In the genomic region with DNA sequence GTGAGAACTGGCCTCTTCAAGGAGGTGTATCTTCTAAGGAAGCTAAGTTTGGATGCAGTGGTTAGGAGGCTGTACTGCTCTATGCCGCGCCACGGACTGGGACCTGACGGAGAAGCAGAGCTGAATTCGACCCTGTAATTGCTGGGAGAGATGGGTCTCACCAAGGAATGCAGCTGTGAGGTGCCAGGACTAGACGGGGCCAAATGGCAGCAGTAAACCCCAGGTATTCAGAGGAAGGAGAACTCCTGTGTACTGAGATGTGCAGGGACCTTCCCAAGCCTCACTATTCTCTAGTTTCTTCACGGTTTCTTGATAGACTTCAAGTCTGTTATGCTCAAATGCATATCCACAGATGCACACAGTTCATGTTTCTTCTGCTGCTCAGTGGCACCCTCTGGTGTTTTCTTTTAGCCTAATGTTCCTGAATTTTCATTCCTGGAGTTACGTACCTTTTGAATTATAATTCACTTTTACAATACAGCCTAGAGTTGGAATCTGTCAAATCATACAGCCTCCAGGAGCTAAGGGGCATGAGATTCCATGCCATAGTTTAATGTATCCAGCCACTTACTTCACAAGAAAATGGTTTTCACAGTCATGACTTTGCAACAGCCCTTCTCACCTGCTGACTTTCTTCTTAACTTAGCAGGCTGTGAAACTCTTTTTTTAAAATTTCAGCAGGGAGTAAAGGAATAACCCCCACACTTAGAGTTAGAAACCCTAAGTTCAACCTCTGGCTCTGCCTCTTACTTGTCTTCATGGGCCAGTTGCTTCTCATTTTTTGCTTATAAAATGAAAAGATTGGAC, we compare ENCODE assay signal across 8 cellular contexts.
DNase-seq lines count a peak whose midpoint lies in the region; ATAC-seq and TF ChIP-seq lines count a peak whose summit lies in the region.

No MANE protein-coding gene starts in this region.

- no peak overlapping the region for H4K91ac ChIP-seq in IMR-90 (ENCODE audit: insufficient read depth, low read depth, low read length)

- H2BK120ac ChIP-seq in IMR-90 (ENCODE audit: low read depth, low read length) = no peak overlapping the region

- H2AK5ac ChIP-seq in IMR-90 (ENCODE audit: low read depth, low read length) = no peak overlapping the region

- H3K4me2 ChIP-seq in IMR-90 (ENCODE audit: low read depth, low read length) = no peak overlapping the region

- in situ Hi-C loops in IMR-90 (cut with MboI; ENCODE audit: low sequenced_read_pairs) = no loop called here

- H3K9me3 ChIP-seq in IMR-90 (ENCODE audit: control insufficient read depth, insufficient read depth, low read length) (no peaks in the 10 kb centered on the region), WERI-Rb-1 (ENCODE audit: severe bottlenecking) (no peaks in the 10 kb centered on the region)

- H4K8ac ChIP-seq in IMR-90 (ENCODE audit: low read depth in 2 of 2, low read length in 2 of 2) = no peak overlapping the region

- H3K4ac ChIP-seq in IMR-90 (ENCODE audit: low read depth, low read length) = no peak overlapping the region

- no peak overlapping the region for H4K5ac ChIP-seq in IMR-90 (ENCODE audit: low read depth, low read length)

- DNase-seq in COLO829 (ENCODE audit: low spot score) (peak; percentile 28), IMR-90 (peak; percentile 49), WERI-Rb-1 (no peak), inferior parietal cortex (ENCODE audit: extremely low spot score) (peak; percentile 86), T1000 (lab: John Stamatoyannopoulos, UW) (no peak)
- DNase-seq in activated naive CD8-positive, alpha-beta T cell treated with anti-CD3 and anti-CD28 coated beads for 36 hours = no peak
- no peak for DNase-seq in naive thymus-derived CD8-positive, alpha-beta T cell

- WGBS in IMR-90 (ENCODE audit: extremely low coverage in 2 of 2, insufficient read length in 1 of 2), 2 experiments = 87% methylated on average over 3 of the region's 8 CpGs; no CpG with 5 or more reads in 1 of the 2 experiments

- no peaks in the 10 kb centered on the region for H3K79me1 ChIP-seq in IMR-90 (ENCODE audit: low read depth in 1 of 2, low read length in 2 of 2)

- no peak overlapping the region for H3K27ac ChIP-seq in IMR-90 (ENCODE audit: insufficient read depth, low read length)
- no peak overlapping the region for H3K27ac ChIP-seq in WERI-Rb-1

- H2BK15ac ChIP-seq in IMR-90 (ENCODE audit: low read depth, low read length) = no peak overlapping the region

- no peak overlapping the region for H2BK20ac ChIP-seq in IMR-90 (ENCODE audit: low read depth, low read length)

- no peaks in the 10 kb centered on the region for H3K36me3 Mint-ChIP-seq in activated naive CD8-positive, alpha-beta T cell treated with anti-CD3 and anti-CD28 coated beads for 36 hours
- no peaks in the 10 kb centered on the region for H3K36me3 Mint-ChIP-seq in naive thymus-derived CD8-positive, alpha-beta T cell

- peak; percentile 59 for TF ChIP-seq RAD21 in IMR-90 (IDR thresholded peaks at IDR 0.05; ENCODE audit: low read length)

- intact Hi-C loops in IMR-90 (cut with micrococcal nuclease) = loop anchor here (1.0 to 2.0 kb wide), 3 partner anchors 122 to 270 kb away; no protein-coding TSS in a partner anchor

- no peak overlapping the region for H3K4me3 Mint-ChIP-seq in activated naive CD8-positive, alpha-beta T cell treated with anti-CD3 and anti-CD28 coated beads for 36 hours
- no peak overlapping the region for H3K4me3 Mint-ChIP-seq in naive thymus-derived CD8-positive, alpha-beta T cell

- H3K56ac ChIP-seq in IMR-90 (ENCODE audit: extremely low read depth, insufficient read depth, low read length) = no peak overlapping the region

- dilution Hi-C loops in IMR-90 (cut with HindIII; ENCODE audit: low sequenced_read_pairs, unreplicated experiment) = no loop called here

- no peak overlapping the region for H3K18ac ChIP-seq in IMR-90 (ENCODE audit: low read depth, low read length)

- peaks cover 32% of the 10 kb centered on the region for H3K27me3 Mint-ChIP-seq in activated naive CD8-positive, alpha-beta T cell treated with anti-CD3 and anti-CD28 coated beads for 36 hours
- peaks cover 8 to 30% (median 17%) of the 10 kb centered on the region in 5 donors for H3K27me3 Mint-ChIP-seq in naive thymus-derived CD8-positive, alpha-beta T cell

- peak; percentile 67 for ATAC-seq in IMR-90 (ENCODE audit: low read depth)
- ATAC-seq in naive thymus-derived CD8-positive, alpha-beta T cell = no peak
- ATAC-seq in GM19023 (IDR thresholded peaks at IDR 0.05; ENCODE audit: unreplicated experiment) = no peak

- no peak overlapping the region for H3K9ac ChIP-seq in IMR-90 (ENCODE audit: low read depth, low read length)

- TF ChIP-seq POLR2A in IMR-90 (IDR thresholded peaks at IDR 0.05; ENCODE audit: low read depth, low read length) = no peak

- POLR2A ChIA-PET in IMR-90 (lab: Charles Lee; ENCODE audit: unreplicated experiment) = no interaction called here
- POLR2A ChIA-PET in naive thymus-derived CD8-positive, alpha-beta T cell (lab: Charles Lee) = no interaction called here

- H3K36me3 ChIP-seq in IMR-90 (ENCODE audit: control insufficient read depth, insufficient read depth, low read length) = no peaks in the 10 kb centered on the region
- H3K36me3 ChIP-seq in WERI-Rb-1 = no peaks in the 10 kb centered on the region

- TF ChIP-seq CTCF in IMR-90 (conservative IDR thresholded peaks at IDR 0.05; ENCODE audit: low read depth, low read length) (peak; percentile 67), WERI-Rb-1 (IDR thresholded peaks at IDR 0.05; ENCODE audit: low read depth, low read length) (peak; percentile 69)

- no peaks in the 10 kb centered on the region for H4K20me1 ChIP-seq in IMR-90 (ENCODE audit: insufficient read depth, low read length)

- H3K9me3 Mint-ChIP-seq in activated naive CD8-positive, alpha-beta T cell treated with anti-CD3 and anti-CD28 coated beads for 36 hours = no peaks in the 10 kb centered on the region
- no peaks in the 10 kb centered on the region for H3K9me3 Mint-ChIP-seq in naive thymus-derived CD8-positive, alpha-beta T cell

- no peaks in the 10 kb centered on the region for H3K4me1 Mint-ChIP-seq in activated naive CD8-positive, alpha-beta T cell treated with anti-CD3 and anti-CD28 coated beads for 36 hours
- peaks cover 0 to 6% (median 0%) of the 10 kb centered on the region in 4 donors for H3K4me1 Mint-ChIP-seq in naive thymus-derived CD8-positive, alpha-beta T cell

- no peak overlapping the region for H2BK5ac ChIP-seq in IMR-90 (ENCODE audit: low read depth, low read length, poor library complexity, severe bottlenecking)

- H3K14ac ChIP-seq in IMR-90 (replicated peaks; ENCODE audit: low read depth, low read length) = no peak overlapping the region

- H3K27me3 ChIP-seq in IMR-90 (ENCODE audit: control insufficient read depth, insufficient read depth, low read length) (peaks cover 40% of the 10 kb centered on the region), WERI-Rb-1 (ENCODE audit: insufficient read depth, low read depth, severe bottlenecking) (no peaks in the 10 kb centered on the region)

- H2AK9ac ChIP-seq in IMR-90 (replicated peaks; ENCODE audit: low read depth, low read length, poor library complexity) = peak overlapping the region; percentile 20

- no peak overlapping the region for H3K23ac ChIP-seq in IMR-90 (ENCODE audit: low read depth, low read length)

- no peak overlapping the region for H2AFZ ChIP-seq in IMR-90 (replicated peaks; ENCODE audit: low read length, poor library complexity)

- no peaks in the 10 kb centered on the region; the same call in 1 of the 2 replicates for H3K9me1 ChIP-seq in IMR-90 (ENCODE audit: insufficient read depth, low read length)

- no peaks in the 10 kb centered on the region for H3K4me1 ChIP-seq in IMR-90 (ENCODE audit: control insufficient read depth, insufficient read depth, low read length)

- H3K4me3 ChIP-seq in IMR-90 (ENCODE audit: insufficient read depth, low read depth, low read length) (no peak overlapping the region), WERI-Rb-1 (ENCODE audit: low read depth, low read length) (no peak overlapping the region)

- H3K27ac Mint-ChIP-seq in activated naive CD8-positive, alpha-beta T cell treated with anti-CD3 and anti-CD28 coated beads for 36 hours = no peak overlapping the region
- H3K27ac Mint-ChIP-seq in naive thymus-derived CD8-positive, alpha-beta T cell = no peak overlapping the region

- no TSS peak for BruUV-seq in IMR-90 (replicated peaks; lab: Mats Ljungman, UMichigan)

- CTCF ChIA-PET in IMR-90 (lab: Yijun Ruan, JAX) = interaction anchor here (0.7 to 3.1 kb wide), 7 partner anchors 8 to 1445 kb away, joined by 3 to 12 read pairs (median 4); no protein-coding TSS in a partner anchor

TF ChIP-seq in IMR-90, 13 proteins besides CTCF, POLR2A, EP300 and RAD21:
- TF ChIP-seq RCOR1 (IDR thresholded peaks at IDR 0.05; ENCODE audit: insufficient replicate concordance, low read length) (no peak), SMC3 (IDR thresholded peaks at IDR 0.05; ENCODE audit: low read depth, low read length) (peak; percentile 54)

Comparison
In these comparisons a context has a peak if more than half of its experiments do, and no peak if none do; other contexts are left out.
1. DNase-seq: peak in COLO829 (single experiment), IMR-90 (single experiment) and inferior parietal cortex (single experiment); none in WERI-Rb-1 (single experiment), activated naive CD8-positive, alpha-beta T cell treated with anti-CD3 and anti-CD28 coated beads for 36 hours (single experiment), naive thymus-derived CD8-positive, alpha-beta T cell (0 of 10) and T1000 (single experiment).